11 cellular contexts compared by ENCODE assay signal in the genomic region with DNA sequence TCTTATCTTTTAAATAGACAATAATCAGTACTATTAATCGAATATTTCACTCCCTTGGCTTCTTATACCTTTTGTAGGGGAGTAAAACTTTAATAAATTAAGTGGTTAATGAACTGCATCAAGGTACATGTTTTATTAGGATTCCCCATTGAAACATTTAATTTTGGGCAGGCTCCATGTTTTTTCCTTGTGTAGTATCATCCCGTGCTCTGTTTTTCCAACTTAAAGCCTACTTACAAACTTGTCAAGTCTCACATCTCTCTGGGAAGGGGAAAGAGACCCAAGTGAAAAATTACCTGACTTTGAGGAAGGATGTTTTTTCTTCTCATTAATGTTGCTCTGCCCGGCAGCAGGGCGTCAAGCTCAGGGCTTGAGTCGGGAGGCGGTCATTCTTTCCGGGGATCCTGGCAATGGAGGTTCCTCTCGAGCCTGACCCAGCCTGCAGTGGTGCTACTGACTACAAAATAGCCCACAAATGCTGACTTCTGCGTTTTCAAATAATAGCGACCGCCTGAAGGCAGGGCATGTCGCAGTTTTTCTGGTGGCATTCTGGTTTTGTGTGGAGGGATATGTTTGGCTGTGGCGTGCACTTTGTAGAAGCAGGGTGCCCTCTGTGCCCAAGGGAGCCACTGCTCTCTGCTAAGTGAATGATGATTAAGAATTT. TPM values are rescaled to one million over a fixed set of nuclear protein-coding genes. Genes with fewer than 3 reads are reported as not detected.
A peak's percentile ranks its signal among the peaks of the same experiment; 100 is the strongest.
DNase-seq lines count a peak whose midpoint lies in the region; ATAC-seq and TF ChIP-seq lines count a peak whose summit lies in the region.
"Had no signal": no experiment of that assay in that cellular context is flagged by ENCODE, and none has a peak within 500 bp of the region (broad histone marks: within the 10 kb centered on the region; RNA-seq: fewer than 3 reads in every experiment).

No MANE protein-coding gene starts in this region.

- no peak overlapping the region for H3K27ac ChIP-seq in CD8-positive, alpha-beta T cell (ENCODE audit: low read depth, low read length)
- H3K27ac ChIP-seq: KMS-11, tibial artery had no signal

- no peak for TF ChIP-seq POLR2A in NB4 (IDR thresholded peaks at IDR 0.05; ENCODE audit: extremely low read depth, insufficient read length)

- H3K27me3 Mint-ChIP-seq in CD8-positive, alpha-beta T cell (ENCODE audit: low read depth): peaks cover 59% of the 10 kb centered on the region
- peaks cover 28% of the 10 kb centered on the region for H3K27me3 Mint-ChIP-seq in endothelial cell (ENCODE audit: unreplicated experiment)
- H3K27me3 Mint-ChIP-seq in nephron progenitor cell (ENCODE audit: low read depth, poor library complexity): no peaks in the 10 kb centered on the region

- H3K27me3 ChIP-seq in CD8-positive, alpha-beta T cell (ENCODE audit: insufficient read depth, low read length): peaks cover 21% of the 10 kb centered on the region

- H3K4me1 Mint-ChIP-seq in CD8-positive, alpha-beta T cell (ENCODE audit: low read depth): peaks cover 16% of the 10 kb centered on the region
- H3K4me1 Mint-ChIP-seq in endothelial cell (ENCODE audit: unreplicated experiment) (peaks cover 41% of the 10 kb centered on the region), nephron progenitor cell (peaks cover 69% of the 10 kb centered on the region)

- no peaks in the 10 kb centered on the region for H3K36me3 ChIP-seq in CD8-positive, alpha-beta T cell (ENCODE audit: insufficient read depth, low read length)
- H3K36me3 ChIP-seq: tibial artery had no signal

- no peak for TF ChIP-seq CTCF in CD8-positive, alpha-beta T cell (IDR thresholded peaks at IDR 0.05)
- TF ChIP-seq CTCF in NB4 (IDR thresholded peaks at IDR 0.05; ENCODE audit: low read depth, low read length) (no peak), endothelial cell (IDR thresholded peaks at IDR 0.05; ENCODE audit: unreplicated experiment) (no peak), nephron progenitor cell (IDR thresholded peaks at IDR 0.05) (no peak)

- POLR2A ChIA-PET in CD8-positive, alpha-beta T cell (lab: Charles Lee): interaction anchor here (1.0 kb wide), 1 partner anchor 9 kb away, joined by 3 read pairs; no protein-coding TSS in a partner anchor

- H3K9me3 ChIP-seq in CD8-positive, alpha-beta T cell (ENCODE audit: low read length): no peaks in the 10 kb centered on the region
- H3K9me3 ChIP-seq: tibial artery had no signal

- H3K4me3 ChIP-seq in CD8-positive, alpha-beta T cell (ENCODE audit: low read depth, low read length): no peak overlapping the region
- no peak overlapping the region for H3K4me3 ChIP-seq in NB4 (ENCODE audit: low read depth, low read length)

- H3K9me3 Mint-ChIP-seq in CD8-positive, alpha-beta T cell: no peaks in the 10 kb centered on the region
- H3K9me3 Mint-ChIP-seq in endothelial cell (ENCODE audit: unreplicated experiment): no peaks in the 10 kb centered on the region
- H3K9me3 Mint-ChIP-seq in nephron progenitor cell: peaks cover 3% of the 10 kb centered on the region

- H3K27ac Mint-ChIP-seq in CD8-positive, alpha-beta T cell: no peak overlapping the region
- H3K27ac Mint-ChIP-seq in endothelial cell (ENCODE audit: unreplicated experiment) (peak overlapping the region; percentile 34), nephron progenitor cell (peak overlapping the region; percentile 87)

- H3K4me1 ChIP-seq in CD8-positive, alpha-beta T cell (ENCODE audit: insufficient read depth, low read length): peaks cover 13% of the 10 kb centered on the region

- CTCF ChIA-PET in CD8-positive, alpha-beta T cell (lab: Charles Lee): no interaction called here

- peak overlapping the region; percentile 11 for H3K4me3 Mint-ChIP-seq in CD8-positive, alpha-beta T cell
- H3K4me3 Mint-ChIP-seq in endothelial cell (ENCODE audit: unreplicated experiment) (peak overlapping the region; percentile 89), nephron progenitor cell (peak overlapping the region; percentile 98)

- ATAC-seq in CD8-positive, alpha-beta T cell: no peak
- no peak for ATAC-seq in left lobe of liver

- no peaks in the 10 kb centered on the region for H3K36me3 Mint-ChIP-seq in CD8-positive, alpha-beta T cell
- H3K36me3 Mint-ChIP-seq in endothelial cell (ENCODE audit: low read depth, unreplicated experiment): peaks cover 9% of the 10 kb centered on the region
- H3K36me3 Mint-ChIP-seq in nephron progenitor cell (ENCODE audit: low read depth): peaks cover 28% of the 10 kb centered on the region

- no peak for DNase-seq in CD8-positive, alpha-beta T cell
- peak; percentile 35 for DNase-seq in NB4 (ENCODE audit: low read depth)
- no peak for DNase-seq in endothelial cell (ENCODE audit: low spot score)
- DNase-seq in nephron progenitor cell: peak; percentile 31
- DNase-seq in left lobe of liver (ENCODE audit: low spot score): no peak
- DNase-seq in KG1 (lab: John Stamatoyannopoulos, UW): no peak
- no peak for DNase-seq in GM03348 (ENCODE audit: low spot score)
- no peak for DNase-seq in SW 1271 (lab: John Stamatoyannopoulos, UW)
- DNase-seq: hippocampal formation, tibial artery had no signal

- intact Hi-C loops in CD8-positive, alpha-beta T cell (cut with DNase I, micrococcal nuclease): no loop called here

RNA-seq across cellular contexts. Expression of gene DSP, which starts 2.4 kb away (rescaled TPM):
- under 1 TPM in 1 of 2 experiments, not detected in 1; 0.05 TPM for total RNA-seq in CD8-positive, alpha-beta T cell
- total RNA-seq in endothelial cell (ENCODE audit: unreplicated experiment) (109 TPM), left lobe of liver (67.5 TPM)

RNA-seq across cellular contexts. Expression of gene SNRNP48, which starts 46.1 kb away (rescaled TPM):
- 10 to 100 TPM; 12.2 to 12.9 TPM for total RNA-seq in CD8-positive, alpha-beta T cell
- 13.3 TPM for total RNA-seq in endothelial cell (ENCODE audit: unreplicated experiment)
- 7.6 TPM for total RNA-seq in left lobe of liver

Comparison
In these comparisons a context has a peak if more than half of its experiments do, and no peak if none do; other contexts are left out.
1. DNase-seq: peak in NB4 (single experiment) and nephron progenitor cell (single experiment); none in CD8-positive, alpha-beta T cell (0 of 7), endothelial cell (single experiment), left lobe of liver (single experiment), KG1 (single experiment), GM03348 (single experiment) and SW 1271 (0 of 2).
2. H3K4me3 Mint-ChIP-seq: peak in every context shown above with its lines; median percentile 98 in nephron progenitor cell; 89 in endothelial cell; 11 in CD8-positive, alpha-beta T cell.
3. RNA of gene DSP, which starts 2.4 kb away (total RNA-seq): 109 TPM in endothelial cell (single experiment) and 67.5 TPM in left lobe of liver (single experiment); 0.05 TPM in CD8-positive, alpha-beta T cell; every median in the first group is over 10 times any median in the second.